1 cellular context compared by ENCODE assay signal in genomic region chr4:72119946-72120345, GRCh38.
TF ChIP-seq lines count a peak whose summit lies in the region.

No MANE protein-coding gene starts in this region.

TF ChIP-seq in GM23338, 12 proteins besides CTCF, POLR2A, EP300 and RAD21 (continued from another document):
- no peak for TF ChIP-seq REST (IDR thresholded peaks at IDR 0.05; ENCODE audit: unreplicated experiment)
- no peak for TF ChIP-seq CREB1 (CRISPR knock-in tag; IDR thresholded peaks at IDR 0.05; ENCODE audit: low read depth)
- TF ChIP-seq ETS1 (IDR thresholded peaks at IDR 0.05) = no peak
- no peak for TF ChIP-seq POLR2AphosphoS5 (IDR thresholded peaks at IDR 0.05; ENCODE audit: low read depth)
- no peak for TF ChIP-seq EZH2 (IDR thresholded peaks at IDR 0.05; ENCODE audit: low read depth, unreplicated experiment)
- no peak for TF ChIP-seq JUNB (IDR thresholded peaks at IDR 0.05; ENCODE audit: unreplicated experiment)
- no peak for TF ChIP-seq EZH2phosphoT487 (IDR thresholded peaks at IDR 0.05; ENCODE audit: unreplicated experiment)
